ENCODE assay signal across 26 cellular contexts in genomic region chr14:75587388-75587787, GRCh38.
"Had no signal": no experiment of that assay in that cellular context is flagged by ENCODE, and none has a peak within 500 bp of the region (broad histone marks: within the 10 kb centered on the region; RNA-seq: fewer than 3 reads in every experiment).

No MANE protein-coding gene starts in this region.

- H3K27me3 Mint-ChIP-seq: naive thymus-derived CD4-positive, alpha-beta T cell had no signal

- H3K4me3 Mint-ChIP-seq: immature natural killer cell; naive thymus-derived CD4-positive, alpha-beta T cell; natural killer cell treated with Interleukin-12 subunit alpha and Interleukin-12 subunit beta and Interleukin-15 and Interleukin-18, amount 100 ng/mL, for 72 hours; stimulated activated naive B cell treated with anti-CD40 and anti-IgM and Interleukin-4, amounts not matched to agents 10 μg/mL and 1 μg/mL and 100 μg/mL, for 72 hours had no signal

- H3K27me3 ChIP-seq: pancreas, testis, thyroid gland, transverse colon, upper lobe of right lung had no signal

- ATAC-seq: mucosa of descending colon; naive thymus-derived CD4-positive, alpha-beta T cell; natural killer cell treated with Interleukin-12 subunit alpha and Interleukin-12 subunit beta and Interleukin-15 and Interleukin-18, amount 100 ng/mL, for 72 hours; pancreas; right cardiac atrium; sciatic nerve; stimulated activated naive B cell treated with anti-CD40 and anti-IgM and Interleukin-4, amounts not matched to agents 10 μg/mL and 1 μg/mL and 100 μg/mL, for 72 hours; stimulated activated naive CD8-positive, alpha-beta T cell treated with anti-CD3 and anti-CD28 coated beads, Interleukin-15, Interleukin-2, amounts not matched to agents 100 U/mL and 50 U/mL, for 24 hours; upper lobe of right lung had no signal

- H3K4me1 ChIP-seq: pancreas, prostate gland, stomach, testis, transverse colon, upper lobe of right lung had no signal

- H3K4me3 ChIP-seq: left ventricle myocardium inferior, lung, mucosa of descending colon, pancreas, prostate gland, skin epidermis, stomach, testis, thyroid gland, transverse colon, upper lobe of right lung had no signal

- H3K9me3 Mint-ChIP-seq: immature natural killer cell; natural killer cell treated with Interleukin-12 subunit alpha and Interleukin-12 subunit beta and Interleukin-15 and Interleukin-18, amount 100 ng/mL, for 72 hours had no signal

- DNase-seq: hypothalamus; immature natural killer cell; left ventricle myocardium inferior; midbrain; mucosa of descending colon; naive thymus-derived CD4-positive, alpha-beta T cell; pancreas; posterior cingulate gyrus; retina; right cardiac atrium; stimulated activated CD4-positive, alpha-beta T cell treated with anti-CD3 and anti-CD28 coated beads, Interleukin-12 subunit alpha, Interleukin-12 subunit beta, amount 100 ng/mL, for 4 hours; stimulated activated CD4-positive, alpha-beta T cell treated with anti-CD3 and anti-CD28 coated beads, Interleukin-15, amount 100 ng/mL, for 24 hours; stimulated activated CD4-positive, alpha-beta T cell treated with anti-CD3 and anti-CD28 coated beads, Interleukin-2, amount 100 ng/mL, for 24 hours; stimulated activated CD4-positive, alpha-beta T cell treated with anti-CD3 and anti-CD28 coated beads, Interleukin-4, amount 100 ng/mL, for 1 hour; stimulated activated naive B cell treated with anti-CD40 and anti-IgM and Interleukin-4, amounts not matched to agents 10 μg/mL and 1 μg/mL and 100 μg/mL, for 72 hours; stimulated activated naive CD8-positive, alpha-beta T cell treated with anti-CD3 and anti-CD28 coated beads, Interleukin-15, Interleukin-2, amounts not matched to agents 100 U/mL and 50 U/mL, for 24 hours; stomach; testis; thyroid gland; transverse colon; upper lobe of right lung had no signal

- H3K36me3 Mint-ChIP-seq: immature natural killer cell; natural killer cell treated with Interleukin-12 subunit alpha and Interleukin-12 subunit beta and Interleukin-15 and Interleukin-18, amount 100 ng/mL, for 72 hours had no signal

- H3K36me3 ChIP-seq: left ventricle myocardium inferior, pancreas, prostate gland, stomach, thyroid gland, upper lobe of right lung had no signal

- H3K27ac Mint-ChIP-seq: immature natural killer cell; naive thymus-derived CD4-positive, alpha-beta T cell; natural killer cell treated with Interleukin-12 subunit alpha and Interleukin-12 subunit beta and Interleukin-15 and Interleukin-18, amount 100 ng/mL, for 72 hours; stimulated activated naive B cell treated with anti-CD40 and anti-IgM and Interleukin-4, amounts not matched to agents 10 μg/mL and 1 μg/mL and 100 μg/mL, for 72 hours had no signal

- H3K9me3 ChIP-seq: left ventricle myocardium inferior, mucosa of descending colon, pancreas, prostate gland, stomach, testis, thyroid gland, transverse colon, upper lobe of right lung had no signal

- H3K27ac ChIP-seq: left ventricle myocardium inferior, pancreas, prostate gland, skin epidermis, stomach, testis, thyroid gland, transverse colon, upper lobe of right lung had no signal

- H3K4me1 Mint-ChIP-seq: immature natural killer cell had no signal
